ENCODE assay signal across 8 cellular contexts in genomic region chr17:8176197-8176940, GRCh38. TPM values are rescaled to one million over a fixed set of nuclear protein-coding genes. Genes with fewer than 3 reads are reported as not detected.
DNase-seq lines count a peak whose midpoint lies in the region; ATAC-seq and TF ChIP-seq lines count a peak whose summit lies in the region.

TSS of gene TMEM107 (minus strand) at chr17:8176380. CDS start at chr17:8176286, 94 bp downstream.

- peak within 1 kb of the TSS; percentile 98 for H3K4me3 Mint-ChIP-seq in activated CD4-positive, alpha-beta T cell treated with anti-CD3 and anti-CD28 coated beads, Interleukin-2, amount 10 ng/mL, durations not matched to agents 24 days and 14 days

- peak; percentile 88 for DNase-seq in GM03348 (ENCODE audit: low spot score)
- DNase-seq in NCI-H446 treated with DMSO at 0.1 percent for 48 hours (lab: John Stamatoyannopoulos, UW) = peak; percentile 69
- peak; percentile 97 for DNase-seq in activated CD4-positive, alpha-beta T cell treated with anti-CD3 and anti-CD28 coated beads, Interleukin-2, amount 10 ng/mL, durations not matched to agents 24 days and 14 days
- peak; percentile 92 for DNase-seq in coronary artery (ENCODE audit: low spot score)
- DNase-seq in left colon = peak; percentile 91 to 94
- peak; percentile 76 to 77 for DNase-seq in stimulated activated CD4-positive, alpha-beta T cell treated with anti-CD3 and anti-CD28 coated beads, Interleukin-1b, Interleukin-23, amount 100 ng/mL, for 4 hours (ENCODE audit: low read depth in 2 of 2)

- peak within 1 kb of the TSS; percentile 78 for H3K4me3 ChIP-seq in coronary artery

- no peaks in the 10 kb centered on the region for H3K9me3 Mint-ChIP-seq in activated CD4-positive, alpha-beta T cell treated with anti-CD3 and anti-CD28 coated beads, Interleukin-2, amount 10 ng/mL, durations not matched to agents 24 days and 14 days

- peak within 1 kb of the TSS; percentile 77 to 87 for H3K27ac ChIP-seq in coronary artery

- no peaks in the 10 kb centered on the region for H3K36me3 Mint-ChIP-seq in activated CD4-positive, alpha-beta T cell treated with anti-CD3 and anti-CD28 coated beads, Interleukin-2, amount 10 ng/mL, durations not matched to agents 24 days and 14 days (ENCODE audit: low read depth)

- ATAC-seq in HG02884 (IDR thresholded peaks at IDR 0.05; ENCODE audit: unreplicated experiment) (peak; percentile 48), left colon (peak; percentile 76), HG03196 (IDR thresholded peaks at IDR 0.05; ENCODE audit: unreplicated experiment) (no peak)

- intact Hi-C loops in activated CD4-positive, alpha-beta T cell treated with anti-CD3 and anti-CD28 coated beads, Interleukin-2, amount 10 ng/mL, durations not matched to agents 24 days and 14 days (cut with micrococcal nuclease) = no loop called here
- intact Hi-C loops in left colon (cut with DNase I, micrococcal nuclease) = no loop called here

- peaks cover 38% of the 10 kb centered on the region for H3K4me1 Mint-ChIP-seq in activated CD4-positive, alpha-beta T cell treated with anti-CD3 and anti-CD28 coated beads, Interleukin-2, amount 10 ng/mL, durations not matched to agents 24 days and 14 days

- no peak for TF ChIP-seq CTCF in coronary artery (IDR thresholded peaks at IDR 0.05)

- peak within 1 kb of the TSS; percentile 94 for H3K27ac Mint-ChIP-seq in activated CD4-positive, alpha-beta T cell treated with anti-CD3 and anti-CD28 coated beads, Interleukin-2, amount 10 ng/mL, durations not matched to agents 24 days and 14 days

- no peaks in the 10 kb centered on the region for H3K27me3 Mint-ChIP-seq in activated CD4-positive, alpha-beta T cell treated with anti-CD3 and anti-CD28 coated beads, Interleukin-2, amount 10 ng/mL, durations not matched to agents 24 days and 14 days

RNA-seq across cellular contexts. Expression of gene TMEM107, which starts in this region (rescaled TPM):
- 20.9 and 21.4 TPM in 2 replicates for total RNA-seq in activated CD4-positive, alpha-beta T cell treated with anti-CD3 and anti-CD28 coated beads, Interleukin-2, amount 10 ng/mL, durations not matched to agents 24 days and 14 days
- total RNA-seq in left colon = 10 to 100 TPM; 11.3 to 12.6 TPM
